In the genomic region with DNA sequence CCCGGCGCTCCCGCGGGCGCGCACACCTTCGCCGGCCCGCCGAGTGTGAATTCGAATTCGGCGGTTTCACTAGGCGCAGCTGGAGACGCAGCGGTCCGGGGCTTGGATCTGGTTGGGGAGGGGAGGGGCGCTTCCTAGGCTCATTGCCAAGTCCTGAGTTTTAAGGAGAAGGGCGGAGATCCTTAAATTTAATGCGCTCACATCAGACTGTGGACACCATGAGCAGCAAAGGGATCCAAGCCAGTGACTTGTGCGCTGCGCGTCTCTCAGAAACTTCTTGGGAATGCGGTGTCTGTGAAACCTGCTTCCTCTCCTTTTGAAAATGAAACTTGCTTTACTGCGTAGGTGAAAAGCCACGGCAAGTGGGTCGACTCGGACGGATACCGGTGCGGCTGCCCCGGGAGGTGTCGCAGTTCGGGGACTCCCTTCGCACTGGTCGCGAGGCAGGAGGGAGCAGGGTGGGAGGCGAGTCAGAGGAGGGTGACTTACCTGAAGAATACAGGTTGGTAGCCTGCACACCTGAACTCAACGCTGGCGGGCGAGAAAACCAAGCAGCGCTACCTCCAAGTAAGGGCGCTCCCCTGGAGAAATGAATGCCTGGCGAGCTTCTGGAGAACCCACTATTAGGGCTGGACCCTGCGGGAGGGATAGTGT, we compare ENCODE assay signal across 8 cellular contexts. TPM values are rescaled to one million over a fixed set of nuclear protein-coding genes. Genes with fewer than 3 reads are reported as not detected.
DNase-seq lines count a peak whose midpoint lies in the region; ATAC-seq and TF ChIP-seq lines count a peak whose summit lies in the region.

No MANE protein-coding gene starts in this region.

- no peak for TF ChIP-seq CTCF in AG04449 (IDR thresholded peaks at IDR 0.05; ENCODE audit: insufficient read depth, low read length, missing control alignments)

- H3K27ac Mint-ChIP-seq in T-cell: peak overlapping the region; percentile 95 to 96

- ATAC-seq in GM21515 (IDR thresholded peaks at IDR 0.05; ENCODE audit: unreplicated experiment): peak; percentile 22
- peak in 3 of 4 experiments; percentile 5 to 17 (median 6) for ATAC-seq in T-cell (replicated peaks in 1 of 4)

- H3K9me3 Mint-ChIP-seq in T-cell: no peaks in the 10 kb centered on the region

- no peaks in the 10 kb centered on the region for H3K9me3 ChIP-seq in iPS-15b (ENCODE audit: control insufficient read depth, insufficient read depth, low read length)

- peaks cover 58% of the 10 kb centered on the region for H3K27me3 ChIP-seq in iPS-15b (ENCODE audit: control insufficient read depth, insufficient read depth, low read length)

- DNase-seq in AG04449 (ENCODE audit: low read depth, low spot score) (no peak), T-cell (peak; percentile 32 to 70 (median 58)), amniotic stem cell (lab: John Stamatoyannopoulos, UW) (peak; percentile 3), NCI-H1092 (lab: John Stamatoyannopoulos, UW) (no peak), superior temporal gyrus (ENCODE audit: extremely low spot score) (no peak)
- peak; percentile 30 for DNase-seq in stimulated activated CD4-positive, alpha-beta T cell treated with anti-CD3 and anti-CD28 coated beads, Interleukin-12 subunit alpha, Interleukin-12 subunit beta, amount 100 ng/mL, for 4 hours

- CTCF ChIA-PET in AG04449 (lab: Yijun Ruan, JAX) (interaction anchor here (0.8 to 1.7 kb wide), 4 partner anchors 31 to 148 kb away, joined by 3 to 7 read pairs (median 6); no protein-coding TSS in a partner anchor), T-cell (lab: Charles Lee) (interaction anchor here (1.0 to 2.8 kb wide), 13 partner anchors 10 to 131 kb away, joined by 3 to 39 read pairs (median 6); no protein-coding TSS in a partner anchor)

- POLR2A ChIA-PET in AG04449 (lab: Yijun Ruan, JAX): interaction anchor here (0.6 kb wide), 1 partner anchor 152 kb away, joined by 3 read pairs; no protein-coding TSS in a partner anchor
- POLR2A ChIA-PET in T-cell (lab: Charles Lee): interaction anchor here (0.6 to 5.4 kb wide), 18 partner anchors 10 to 1000 kb away, joined by 3 to 97 read pairs (median 8); no protein-coding TSS in a partner anchor

- peaks cover 28% of the 10 kb centered on the region for H3K36me3 Mint-ChIP-seq in T-cell

- H3K4me3 Mint-ChIP-seq in T-cell: peak overlapping the region; percentile 97 to 98 (median 98)

- H3K27me3 Mint-ChIP-seq in T-cell: no peaks in the 10 kb centered on the region

- no peak overlapping the region for H3K9ac ChIP-seq in iPS-15b (ENCODE audit: low read depth, low read length)

- H3K36me3 ChIP-seq in iPS-15b (ENCODE audit: control insufficient read depth, insufficient read depth, low read length): no peaks in the 10 kb centered on the region

- H3K4me1 Mint-ChIP-seq in T-cell: peaks cover 44 to 56% (median 46%) of the 10 kb centered on the region in 3 donors

- H3K4me3 ChIP-seq in AG04449 (ENCODE audit: low read depth, low read length): peak overlapping the region; percentile 76
- peak overlapping the region; percentile 76 for H3K4me3 ChIP-seq in iPS-15b (ENCODE audit: low read depth, low read length)

- peaks cover 3% of the 10 kb centered on the region for H3K4me1 ChIP-seq in iPS-15b (ENCODE audit: control insufficient read depth, insufficient read depth, low read length)

RNA-seq across cellular contexts. Expression of a gene that starts 0.9 kb away (rescaled TPM):
- 100 to 1,000 TPM in 1 of 5 donors, 10 to 100 TPM in 2, 1 to 10 TPM in 2; 7.6 to 133 (median 11.2) TPM for total RNA-seq in T-cell

Comparison
In these comparisons a context has a peak if more than half of its experiments do, and no peak if none do; other contexts are left out.
1. DNase-seq: peak in T-cell (34 of 34), amniotic stem cell (single experiment) and stimulated activated CD4-positive, alpha-beta T cell treated with anti-CD3 and anti-CD28 coated beads, Interleukin-12 subunit alpha, Interleukin-12 subunit beta, amount 100 ng/mL, for 4 hours (single experiment); none in AG04449 (single experiment), NCI-H1092 (single experiment) and superior temporal gyrus (single experiment).